In the genomic region with DNA sequence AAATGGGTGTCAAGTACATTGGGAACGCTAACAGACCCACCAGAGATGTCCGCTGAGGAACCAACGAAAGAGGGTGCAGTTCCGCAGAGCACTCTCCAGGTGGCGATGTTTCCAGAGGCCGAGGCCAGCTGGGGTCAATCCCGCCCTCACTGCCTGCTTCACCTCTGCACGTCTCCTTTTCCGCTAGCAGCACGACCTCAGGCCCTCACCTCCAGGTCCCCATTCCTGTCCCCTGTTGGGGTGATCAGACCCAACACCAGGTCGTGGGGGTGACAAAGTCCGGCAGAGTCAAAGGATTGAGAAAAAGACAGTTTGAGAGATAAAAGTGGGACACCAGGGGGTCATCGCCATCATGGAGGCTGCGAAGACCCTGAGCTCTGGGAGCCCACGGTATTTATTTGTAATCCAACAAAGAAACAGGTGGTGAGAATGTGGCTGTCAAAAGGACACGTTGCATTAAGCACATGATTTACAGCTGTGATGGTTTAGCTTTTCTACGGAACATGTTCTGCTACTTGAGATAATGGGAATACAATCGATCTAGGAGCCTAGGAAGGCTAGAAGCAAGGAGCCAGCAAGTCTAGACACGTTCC, we compare ENCODE assay signal across 8 cellular contexts. TPM values are rescaled to one million over a fixed set of nuclear protein-coding genes. Genes with fewer than 3 reads are reported as not detected.
A peak's percentile ranks its signal among the peaks of the same experiment; 100 is the strongest.
DNase-seq lines count a peak whose midpoint lies in the region; ATAC-seq, FAIRE-seq and TF ChIP-seq lines count a peak whose summit lies in the region.

No MANE protein-coding gene starts in this region.

- H3K9me3 ChIP-seq in GM12878 (replicated peaks; ENCODE audit: control insufficient read depth, insufficient read depth, low read length) (no peaks in the 10 kb centered on the region), keratinocyte (ENCODE audit: control insufficient read depth, low read depth, low read length) (no peaks in the 10 kb centered on the region)

- H3K27me3 ChIP-seq in GM12878 (replicated peaks in 1 of 2; ENCODE audit: control insufficient read depth in 2 of 2, insufficient read depth in 2 of 2, low read length in 1 of 2) (no peaks in the 10 kb centered on the region), keratinocyte (ENCODE audit: control insufficient read depth, extremely low read depth, insufficient read depth, low read length) (no peaks in the 10 kb centered on the region)

- H4K20me1 ChIP-seq in GM12878 (ENCODE audit: control insufficient read depth, insufficient read depth) (no peaks in the 10 kb centered on the region), keratinocyte (ENCODE audit: control insufficient read depth, extremely low read depth, insufficient read depth, low read length) (no peaks in the 10 kb centered on the region)

- no peak overlapping the region for H3K4me3 ChIP-seq in GM12864 (ENCODE audit: low read depth, low read length)
- no peak overlapping the region for H3K4me3 ChIP-seq in LNCaP clone FGC (ENCODE audit: low read depth, low read length)
- H3K4me3 ChIP-seq in GM12878: no peak overlapping the region
- no peak overlapping the region for H3K4me3 ChIP-seq in keratinocyte (ENCODE audit: control insufficient read depth in 2 of 3, extremely low read depth in 1 of 3, insufficient read depth in 2 of 3, low read depth in 1 of 3, low read length in 3 of 3)

- intact Hi-C loops in GM12878 (cut with micrococcal nuclease; ENCODE audit: unreplicated experiment): loop anchor here (1.0 to 2.0 kb wide), 2 partner anchors 528 to 645 kb away; no protein-coding TSS in a partner anchor

- H3K36me3 ChIP-seq in GM12878 (ENCODE audit: control insufficient read depth in 2 of 2, insufficient read depth in 2 of 2, low read length in 1 of 2) (no peaks in the 10 kb centered on the region), keratinocyte (ENCODE audit: control insufficient read depth in 2 of 2, extremely low read depth in 1 of 2, insufficient read depth in 2 of 2, low read length in 2 of 2) (peaks cover 0 to 2% of the 10 kb centered on the region in 2 experiments)

- no peak overlapping the region; the same call in 1 of the 2 replicates for H3K4me2 ChIP-seq in GM12878 (ENCODE audit: control insufficient read depth, insufficient read depth)
- H3K4me2 ChIP-seq in keratinocyte (ENCODE audit: control insufficient read depth, extremely low read depth, insufficient read depth, low read depth, low read length): peak overlapping the region; percentile 5

- no peaks in the 10 kb centered on the region for H3K27me3 Mint-ChIP-seq in stimulated activated naive CD8-positive, alpha-beta T cell treated with anti-CD3 and anti-CD28 coated beads, Interleukin-15, Interleukin-2, amounts not matched to agents 100 ng/mL and 50 ng/mL, for 24 hours

- POLR2A ChIA-PET in RWPE1 (lab: Yijun Ruan, JAX; ENCODE audit: low non-redundant PET): no interaction called here
- POLR2A ChIA-PET in GM12878 (lab: Charles Lee): no interaction called here

- RAD21 ChIA-PET in GM12878 (lab: Charles Lee; ENCODE audit: unreplicated experiment): interaction anchor here (0.8 to 2.7 kb wide), 6 partner anchors 12 to 644 kb away, joined by 3 to 22 read pairs (median 4); no protein-coding TSS in a partner anchor

- TF ChIP-seq RAD21 in GM12878 (IDR thresholded peaks at IDR 0.05; ENCODE audit: insufficient read depth, low read depth, low read length): peak; percentile 59

- peak overlapping the region; percentile 61 for H3K27ac Mint-ChIP-seq in stimulated activated naive CD8-positive, alpha-beta T cell treated with anti-CD3 and anti-CD28 coated beads, Interleukin-15, Interleukin-2, amounts not matched to agents 100 ng/mL and 50 ng/mL, for 24 hours

- no peak for TF ChIP-seq EP300 in GM12878 (IDR thresholded peaks at IDR 0.05; ENCODE audit: borderline replicate concordance in 1 of 2, control insufficient read depth in 1 of 2, low read depth in 2 of 2, low read length in 2 of 2)

- no peaks in the 10 kb centered on the region for H3K9me1 ChIP-seq in keratinocyte (ENCODE audit: control insufficient read depth, extremely low read depth, insufficient read depth, low read length)

- CTCF ChIA-PET in RWPE1 (lab: Yijun Ruan, JAX) (interaction anchor here (0.6 to 2.0 kb wide), 6 partner anchors 12 to 150 kb away, joined by 3 to 5 read pairs (median 3); no protein-coding TSS in a partner anchor), GM12878 (lab: Yijun Ruan, JAX) (interaction anchor here (0.6 to 4.7 kb wide), 35 partner anchors 11 to 671 kb away, joined by 3 to 39 read pairs (median 4); partner anchors contain the start of gene ZAP70)

- H3K4me1 ChIP-seq in GM12878 (ENCODE audit: control insufficient read depth, insufficient read depth, low read length): peaks cover 7% of the 10 kb centered on the region
- H3K4me1 ChIP-seq in keratinocyte (ENCODE audit: control insufficient read depth, extremely low read depth, insufficient read depth, low read length): peaks cover 13% of the 10 kb centered on the region

- H3K27ac ChIP-seq in RWPE1 (no peak overlapping the region), GM12878 (ENCODE audit: control insufficient read depth, insufficient read depth) (no peak overlapping the region), keratinocyte (ENCODE audit: control insufficient read depth, insufficient read depth, low read length) (no peak overlapping the region)

- peaks cover 60% of the 10 kb centered on the region for H3K4me1 Mint-ChIP-seq in stimulated activated naive CD8-positive, alpha-beta T cell treated with anti-CD3 and anti-CD28 coated beads, Interleukin-15, Interleukin-2, amounts not matched to agents 100 ng/mL and 50 ng/mL, for 24 hours (ENCODE audit: low read depth)

- no peaks in the 10 kb centered on the region for H3K9me3 Mint-ChIP-seq in stimulated activated naive CD8-positive, alpha-beta T cell treated with anti-CD3 and anti-CD28 coated beads, Interleukin-15, Interleukin-2, amounts not matched to agents 100 ng/mL and 50 ng/mL, for 24 hours

- in situ Hi-C loops in GM12878 (cut with MboI): no loop called here

- H3K79me2 ChIP-seq in GM12878 (ENCODE audit: control insufficient read depth, insufficient read depth, low read length): no peaks in the 10 kb centered on the region
- H3K79me2 ChIP-seq in keratinocyte (ENCODE audit: control insufficient read depth, insufficient read depth, low read length): no peaks in the 10 kb centered on the region

- peaks cover 58% of the 10 kb centered on the region for H3K36me3 Mint-ChIP-seq in stimulated activated naive CD8-positive, alpha-beta T cell treated with anti-CD3 and anti-CD28 coated beads, Interleukin-15, Interleukin-2, amounts not matched to agents 100 ng/mL and 50 ng/mL, for 24 hours (ENCODE audit: low read depth)

- no peak overlapping the region for H3K4me3 Mint-ChIP-seq in stimulated activated naive CD8-positive, alpha-beta T cell treated with anti-CD3 and anti-CD28 coated beads, Interleukin-15, Interleukin-2, amounts not matched to agents 100 ng/mL and 50 ng/mL, for 24 hours

- no TSS peak for BruUV-seq in GM12878 (replicated peaks; lab: Mats Ljungman, UMichigan)

- H2AFZ ChIP-seq in GM12878 (ENCODE audit: control insufficient read depth, low read depth, low read length) (no peak overlapping the region), keratinocyte (ENCODE audit: control insufficient read depth, low read length) (no peak overlapping the region)

- no peak for TF ChIP-seq POLR2A in GM12878 (IDR thresholded peaks at IDR 0.05; ENCODE audit: low read depth, low read length)

- FAIRE-seq in GM12878 (lab: Jason Lieb, UNC) (peak; percentile 91), keratinocyte (lab: Jason Lieb, UNC) (no peak)

- whole genome bisulfite sequencing in GM12878 (ENCODE audit: insufficient coverage, insufficient replicate concordance, low lambda C conversion rate, missing lambda C conversion rate): 39% methylated on average over 19 of the region's 19 CpGs

- SMC1A ChIA-PET in GM12878 (lab: Charles Lee; ENCODE audit: uncharacterized antibody, unreplicated experiment): interaction anchor here (0.9 to 2.8 kb wide), 13 partner anchors 10 to 644 kb away, joined by 3 to 17 read pairs (median 5); no protein-coding TSS in a partner anchor

- dilution Hi-C loops in keratinocyte (cut with MboI; ENCODE audit: extremely low pct_ligation_motif_present, low sequenced_read_pairs): no loop called here

- H3K9ac ChIP-seq in GM12878 (ENCODE audit: control insufficient read depth, insufficient read depth, low read length) (no peak overlapping the region), keratinocyte (ENCODE audit: control insufficient read depth, extremely low read depth, insufficient read depth, low read length) (no peak overlapping the region)

- peak; percentile 89 for TF ChIP-seq CTCF in GM12864 (IDR thresholded peaks at IDR 0.05; ENCODE audit: low read depth, low read length, missing control alignments)
- TF ChIP-seq CTCF in LNCaP clone FGC (IDR thresholded peaks at IDR 0.05; ENCODE audit: control insufficient read depth, extremely low read depth, insufficient read depth): peak; percentile 78
- TF ChIP-seq CTCF in RWPE1 (conservative IDR thresholded peaks at IDR 0.05; ENCODE audit: low read depth): peak; percentile 57
- TF ChIP-seq CTCF in GM12878 (IDR thresholded peaks at IDR 0.05 in 2 of 3, conservative IDR thresholded peaks at IDR 0.05 in 1 of 3; ENCODE audit: control insufficient read depth in 2 of 3, extremely low read depth in 1 of 3, insufficient read depth in 1 of 3, low read depth in 3 of 3, low read length in 3 of 3): peak; percentile 84 to 92 (median 87)
- peak; percentile 75 to 87 (median 81) for TF ChIP-seq CTCF in keratinocyte (optimal IDR thresholded peaks at IDR 0.05 in 1 of 3, IDR thresholded peaks at IDR 0.05 in 1 of 3, conservative IDR thresholded peaks at IDR 0.05 in 1 of 3; ENCODE audit: extremely low read depth in 1 of 3, insufficient read depth in 2 of 3, low read length in 3 of 3)

- DNase-seq in GM12864 (ENCODE audit: low read depth): no peak
- peak; percentile 22 for DNase-seq in LNCaP clone FGC (ENCODE audit: low read depth)
- DNase-seq in RWPE1 (ENCODE audit: low spot score): peak; percentile 36
- DNase-seq in GM12878 (ENCODE audit: low read depth, low spot score): no peak
- DNase-seq in keratinocyte (ENCODE audit: low read depth, low spot score): no peak

- ATAC-seq in GM12878 (peak; percentile 78), GM21360 (IDR thresholded peaks at IDR 0.05; ENCODE audit: unreplicated experiment) (no peak), HG02571 (IDR thresholded peaks at IDR 0.05; ENCODE audit: unreplicated experiment) (no peak)

RNA-seq across cellular contexts. Expression of gene ZAP70, which starts 27.3 kb away (rescaled TPM):
- total RNA-seq in GM12878 (2013; cell fraction: nucleolus; rRNA removed): 0.90 and 2.2 TPM in 2 replicates
- 1.9 and 2.1 TPM in 2 replicates for total RNA-seq in GM12878 (2014; rRNA removed)
- total RNA-seq in GM12878 (2014; rRNA removed; fragmentation: Illumina TruSeq; extraction: Trizol): 0.89 and 0.97 TPM in 2 replicates
- total RNA-seq in GM12878 (2021): 2.5 and 2.9 TPM in 2 replicates
- polyA plus RNA-seq in GM12878 (2011; ENCODE audit: low read depth): 0.80 TPM
- 0.18 TPM in 1 of 2 replicates, not detected in the other for polyA plus RNA-seq in GM12878 (2011; rRNA removed)
- polyA plus RNA-seq in GM12878 (2011; cell fraction: cytosol; rRNA removed): 0.09 and 0.15 TPM in 2 replicates
- polyA plus RNA-seq in GM12878 (2011; cell fraction: nucleus; rRNA removed): 1.3 TPM in 2 replicates
- polyA plus RNA-seq in GM12878 (2012): 0.81 and 1.4 TPM in 2 replicates
- polyA plus RNA-seq in GM12878 (2014; fragmentation: Illumina TruSeq; extraction: Trizol): 0.37 and 0.46 TPM in 2 replicates
- polyA plus RNA-seq in GM12878 (2014; fragmentation: Nextera tagmentation; extraction: Ambion mirVana): under 1 TPM in 1 of 2 experiments, not detected in 1; 0.20 TPM
- polyA plus RNA-seq in GM12878 (2014; rRNA removed): 2.4 and 2.9 TPM in 2 replicates
- 1 to 10 TPM; 1.2 to 2.3 TPM for polyA plus RNA-seq in GM12878 (2016; fragmentation: Nextera tagmentation; extraction: Ambion mirVana)
- polyA minus RNA-seq in GM12878 (2011; rRNA and poly(A)+ RNA removed): not detected in 2 replicates
- polyA minus RNA-seq in GM12878 (2011; cell fraction: cytosol; rRNA and poly(A)+ RNA removed): not detected in 2 replicates
- not detected in 2 replicates for polyA minus RNA-seq in GM12878 (2011; cell fraction: nucleus; rRNA and poly(A)+ RNA removed)
- 0.95 to 7.3 TPM (median 1.6 TPM) in 3 replicates for polyA plus RNA-seq in keratinocyte
- 0.31 TPM for polyA plus RNA-seq in keratinocyte (2011; ENCODE audit: low read depth)
- 1.3 and 2.6 TPM in 2 replicates for polyA plus RNA-seq in keratinocyte (2011; cell fraction: cytosol; rRNA removed)
- polyA plus RNA-seq in keratinocyte (2011; cell fraction: nucleus; rRNA removed): 5.5 and 10.3 TPM in 2 replicates
- 1.0 and 1.1 TPM in 2 replicates for polyA plus RNA-seq in keratinocyte (2012; ENCODE audit: low replicate concordance)
- 1.6 to 4.8 TPM (median 2.8 TPM) in 3 replicates for polyA minus RNA-seq in keratinocyte
- polyA minus RNA-seq in keratinocyte (2011; cell fraction: cytosol; rRNA and poly(A)+ RNA removed): 3.3 TPM
- 1.3 and 1.6 TPM in 2 replicates for polyA minus RNA-seq in keratinocyte (2011; cell fraction: nucleus; rRNA and poly(A)+ RNA removed)

Comparison
In these comparisons a context has a peak if more than half of its experiments do, and no peak if none do; other contexts are left out.
1. DNase-seq: peak in LNCaP clone FGC (single experiment) and RWPE1 (single experiment); none in GM12864 (single experiment), GM12878 (single experiment) and keratinocyte (single experiment).
2. Peak in every context shown above with its lines, with median percentiles within 50 percentile points of each other: CTCF ChIP-seq.